Comparison of ENCODE assay signal across 21 cellular contexts in genomic region chr5:23483090-23483489, GRCh38. TPM values are rescaled to one million over a fixed set of nuclear protein-coding genes. Genes with fewer than 3 reads are reported as not detected.
DNase-seq lines count a peak whose midpoint lies in the region; ATAC-seq and TF ChIP-seq lines count a peak whose summit lies in the region.
"Had no signal": no experiment of that assay in that cellular context is flagged by ENCODE, and none has a peak within 500 bp of the region (broad histone marks: within the 10 kb centered on the region; RNA-seq: fewer than 3 reads in every experiment).

No MANE protein-coding gene starts in this region.

- H3K27me3 Mint-ChIP-seq in neural crest cell (ENCODE audit: low read depth): no peaks in the 10 kb centered on the region
- no peaks in the 10 kb centered on the region for H3K27me3 Mint-ChIP-seq in stimulated activated memory B cell treated with anti-CD40 and anti-IgM and Interleukin-4, amounts not matched to agents 10 μg/mL and 1 μg/mL and 100 μg/mL, for 72 hours
- H3K27me3 Mint-ChIP-seq: B cell; CD4-positive, CD25-positive, alpha-beta regulatory T cell had no signal

- no peak overlapping the region for H3K4me3 Mint-ChIP-seq in neural crest cell
- H3K4me3 Mint-ChIP-seq in stimulated activated memory B cell treated with anti-CD40 and anti-IgM and Interleukin-4, amounts not matched to agents 10 μg/mL and 1 μg/mL and 100 μg/mL, for 72 hours: no peak overlapping the region
- H3K4me3 Mint-ChIP-seq: B cell; CD4-positive, CD25-positive, alpha-beta regulatory T cell; CD8-positive, alpha-beta T cell; GM23338; H9; HFFc6 had no signal

- TF ChIP-seq POLR2A in erythroblast (IDR thresholded peaks at IDR 0.05; ENCODE audit: low read length): no peak

- no peak for TF ChIP-seq CTCF in RWPE2 (IDR thresholded peaks at IDR 0.05; ENCODE audit: poor library complexity, severe bottlenecking)
- TF ChIP-seq CTCF in neural crest cell (conservative IDR thresholded peaks at IDR 0.05): no peak

- ATAC-seq in RWPE2 (ENCODE audit: low read depth): peak; percentile 89
- no peak for ATAC-seq in HG02763 (IDR thresholded peaks at IDR 0.05; ENCODE audit: unreplicated experiment)
- ATAC-seq in stimulated activated memory B cell treated with anti-CD40 and anti-IgM and Interleukin-4, amounts not matched to agents 10 μg/mL and 1 μg/mL and 100 μg/mL, for 72 hours: no peak
- ATAC-seq: CD8-positive, alpha-beta T cell; GM12878; GM23338 had no signal

- no peaks in the 10 kb centered on the region for H3K4me1 Mint-ChIP-seq in neural crest cell
- H3K4me1 Mint-ChIP-seq in stimulated activated memory B cell treated with anti-CD40 and anti-IgM and Interleukin-4, amounts not matched to agents 10 μg/mL and 1 μg/mL and 100 μg/mL, for 72 hours: no peaks in the 10 kb centered on the region
- H3K4me1 Mint-ChIP-seq: B cell; CD4-positive, CD25-positive, alpha-beta regulatory T cell; GM23338; H9 had no signal

- peaks cover 3% of the 10 kb centered on the region for H3K9me3 ChIP-seq in RWPE2 (ENCODE audit: severe bottlenecking)
- H3K9me3 ChIP-seq: BLaER1 had no signal

- H3K27ac Mint-ChIP-seq in neural crest cell (ENCODE audit: unreplicated experiment): peak overlapping the region; percentile 2
- no peak overlapping the region for H3K27ac Mint-ChIP-seq in stimulated activated memory B cell treated with anti-CD40 and anti-IgM and Interleukin-4, amounts not matched to agents 10 μg/mL and 1 μg/mL and 100 μg/mL, for 72 hours
- H3K27ac Mint-ChIP-seq: B cell; CD4-positive, CD25-positive, alpha-beta regulatory T cell; CD8-positive, alpha-beta T cell; GM23338; H9; HFFc6 had no signal

- H3K4me3 ChIP-seq in RWPE2 (ENCODE audit: severe bottlenecking): no peak overlapping the region
- H3K4me3 ChIP-seq: BLaER1, GM12878, GM23338 had no signal

- H3K36me3 ChIP-seq in RWPE2 (ENCODE audit: low read depth): no peaks in the 10 kb centered on the region
- H3K36me3 ChIP-seq: BLaER1 had no signal

- H3K9me3 Mint-ChIP-seq in neural crest cell: peaks cover 20% of the 10 kb centered on the region
- H3K9me3 Mint-ChIP-seq in stimulated activated memory B cell treated with anti-CD40 and anti-IgM and Interleukin-4, amounts not matched to agents 10 μg/mL and 1 μg/mL and 100 μg/mL, for 72 hours: peaks cover 13% of the 10 kb centered on the region

- no peaks in the 10 kb centered on the region for H3K27me3 ChIP-seq in RWPE2 (ENCODE audit: insufficient read depth, poor library complexity, severe bottlenecking)
- H3K27me3 ChIP-seq: BLaER1 had no signal

- DNase-seq in HCEC 1CT (peak; percentile 24), RWPE2 (ENCODE audit: low spot score) (no peak), epithelial cell of prostate (ENCODE audit: low read depth, low spot score) (no peak), neural crest cell (ENCODE audit: low read depth, low spot score) (no peak), erythroblast (lab: John Stamatoyannopoulos, UW) (no peak)
- DNase-seq: CD4-positive, CD25-positive, alpha-beta regulatory T cell; CD8-positive, alpha-beta T cell; DMS 273 treated with DMSO at 0.1 percent for 48 hours; DMS79; EL; GDM1; H9; HFFc6 had no signal

- H3K36me3 Mint-ChIP-seq in neural crest cell (ENCODE audit: low read depth): peaks cover 4% of the 10 kb centered on the region
- no peaks in the 10 kb centered on the region for H3K36me3 Mint-ChIP-seq in stimulated activated memory B cell treated with anti-CD40 and anti-IgM and Interleukin-4, amounts not matched to agents 10 μg/mL and 1 μg/mL and 100 μg/mL, for 72 hours
- H3K36me3 Mint-ChIP-seq: CD4-positive, CD25-positive, alpha-beta regulatory T cell; CD8-positive, alpha-beta T cell had no signal

- H3K27ac ChIP-seq in RWPE2 (ENCODE audit: poor library complexity, severe bottlenecking) (peak overlapping the region; percentile 8), epithelial cell of prostate (peak overlapping the region; percentile 4)
- H3K27ac ChIP-seq: BLaER1, C4-2B had no signal

- H3K4me1 ChIP-seq in RWPE2 (ENCODE audit: insufficient read depth, poor library complexity, severe bottlenecking): peaks cover 10% of the 10 kb centered on the region
- H3K4me1 ChIP-seq: BLaER1 had no signal

RNA-seq across cellular contexts. Expression of gene PRDM9, which starts 24.3 kb away (rescaled TPM):
- total RNA-seq in neural crest cell: not detected in 2 replicates
- total RNA-seq: A172; B cell; CD4-positive, CD25-positive, alpha-beta regulatory T cell; CD8-positive, alpha-beta T cell; GM12878; GM23338; H9; HFFc6 had no signal
